ENCODE assay signal across 10 cellular contexts in genomic region chr1:7827134-7827955, GRCh38. TPM values are rescaled to one million over a fixed set of nuclear protein-coding genes. Genes with fewer than 3 reads are reported as not detected.
A peak's percentile ranks its signal among the peaks of the same experiment; 100 is the strongest.
DNase-seq lines count a peak whose midpoint lies in the region; ATAC-seq and TF ChIP-seq lines count a peak whose summit lies in the region.
"Had no signal": no experiment of that assay in that cellular context is flagged by ENCODE, and none has a peak within 500 bp of the region (broad histone marks: within the 10 kb centered on the region; RNA-seq: fewer than 3 reads in every experiment).

No MANE protein-coding gene starts in this region.

- H3K4me1 Mint-ChIP-seq in activated naive CD8-positive, alpha-beta T cell treated with anti-CD3 and anti-CD28 coated beads for 36 hours = peaks cover 13% of the 10 kb centered on the region
- peaks cover 0 to 5% of the 10 kb centered on the region in 2 donors for H3K4me1 Mint-ChIP-seq in natural killer cell treated with Interleukin-12 subunit alpha and Interleukin-12 subunit beta and Interleukin-15 and Interleukin-18, amount 100 ng/mL, for 72 hours (ENCODE audit: low read depth in 2 of 2)

- H3K27ac Mint-ChIP-seq in activated naive CD8-positive, alpha-beta T cell treated with anti-CD3 and anti-CD28 coated beads for 36 hours = peak overlapping the region; percentile 84
- H3K27ac Mint-ChIP-seq in natural killer cell treated with Interleukin-12 subunit alpha and Interleukin-12 subunit beta and Interleukin-15 and Interleukin-18, amount 100 ng/mL, for 72 hours = peak overlapping the region; percentile 61 to 88

- H3K9ac ChIP-seq in NT2/D1 (ENCODE audit: insufficient read length, low read depth) (no peak overlapping the region), PC-3 (ENCODE audit: low read length) (no peak overlapping the region)

- DNase-seq in AG04450 (ENCODE audit: low read depth, low spot score) = no peak
- peak; percentile 2 for DNase-seq in NT2/D1 (ENCODE audit: low read depth, low spot score)
- DNase-seq in activated naive CD8-positive, alpha-beta T cell treated with anti-CD3 and anti-CD28 coated beads for 36 hours = peak; percentile 24
- peak; percentile 59 for DNase-seq in natural killer cell treated with Interleukin-12 subunit alpha and Interleukin-12 subunit beta and Interleukin-15 and Interleukin-18, amount 100 ng/mL, for 72 hours (ENCODE audit: low spot score)
- DNase-seq in A673 (ENCODE audit: low spot score) = no peak
- DNase-seq in hippocampal formation (lab: John Stamatoyannopoulos, UW) = no peak
- DNase-seq in ascending aorta (ENCODE audit: low spot score in 2 of 2) = no peak
- DNase-seq in PC-3 = no peak

- no peak overlapping the region for H3K4me2 ChIP-seq in PC-3 (ENCODE audit: low read length)

- no peaks in the 10 kb centered on the region for H3K4me1 ChIP-seq in NT2/D1 (ENCODE audit: insufficient read depth, insufficient read length)
- H3K4me1 ChIP-seq in A673 (ENCODE audit: insufficient read depth, low read length, poor library complexity, severe bottlenecking) = no peaks in the 10 kb centered on the region
- H3K4me1 ChIP-seq in ascending aorta = no peaks in the 10 kb centered on the region
- H3K4me1 ChIP-seq in PC-3 (ENCODE audit: insufficient read depth, low read length) = no peaks in the 10 kb centered on the region

- peak overlapping the region; percentile 47 for H3K4me3 ChIP-seq in AG04450 (ENCODE audit: low read depth, low read length)
- H3K4me3 ChIP-seq in NT2/D1 (ENCODE audit: insufficient read length, low read depth) = no peak overlapping the region
- no peak overlapping the region for H3K4me3 ChIP-seq in A673 (ENCODE audit: low read depth, low read length, poor library complexity, severe bottlenecking)
- peak overlapping the region in 1 of 2 donors; percentile 37 for H3K4me3 ChIP-seq in ascending aorta
- H3K4me3 ChIP-seq in PC-3 (ENCODE audit: low read length) = no peak overlapping the region

- H3K27me3 Mint-ChIP-seq in activated naive CD8-positive, alpha-beta T cell treated with anti-CD3 and anti-CD28 coated beads for 36 hours = no peaks in the 10 kb centered on the region
- no peaks in the 10 kb centered on the region for H3K27me3 Mint-ChIP-seq in natural killer cell treated with Interleukin-12 subunit alpha and Interleukin-12 subunit beta and Interleukin-15 and Interleukin-18, amount 100 ng/mL, for 72 hours

- CTCF ChIA-PET in AG04450 (lab: Charles Lee) = interaction anchor here (1.0 kb wide), 1 partner anchor 19 kb away, joined by 3 read pairs; no protein-coding TSS in a partner anchor
- CTCF ChIA-PET in A673 (lab: Charles Lee) = no interaction called here
- CTCF ChIA-PET in PC-3 (lab: Charles Lee) = no interaction called here

- no peaks in the 10 kb centered on the region for H3K79me2 ChIP-seq in PC-3 (ENCODE audit: low read length)

- H3K9me2 ChIP-seq in PC-3 (replicated peaks; ENCODE audit: low read length) = no peaks in the 10 kb centered on the region

- peak; percentile 20 to 81 for ATAC-seq in natural killer cell treated with Interleukin-12 subunit alpha and Interleukin-12 subunit beta and Interleukin-15 and Interleukin-18, amount 100 ng/mL, for 72 hours
- no peak for ATAC-seq in PC-3
- ATAC-seq: Panc1 had no signal

- TF ChIP-seq CTCF in AG04450 (IDR thresholded peaks at IDR 0.05; ENCODE audit: low read depth, low read length) (no peak), A673 (conservative IDR thresholded peaks at IDR 0.05; ENCODE audit: low read depth, low read length) (no peak), ascending aorta (IDR thresholded peaks at IDR 0.05) (no peak), PC-3 (conservative IDR thresholded peaks at IDR 0.05; ENCODE audit: low read depth, low read length) (no peak)

- H3K9me3 Mint-ChIP-seq in activated naive CD8-positive, alpha-beta T cell treated with anti-CD3 and anti-CD28 coated beads for 36 hours = no peaks in the 10 kb centered on the region
- no peaks in the 10 kb centered on the region for H3K9me3 Mint-ChIP-seq in natural killer cell treated with Interleukin-12 subunit alpha and Interleukin-12 subunit beta and Interleukin-15 and Interleukin-18, amount 100 ng/mL, for 72 hours

- H3K4me3 Mint-ChIP-seq in activated naive CD8-positive, alpha-beta T cell treated with anti-CD3 and anti-CD28 coated beads for 36 hours = peak overlapping the region; percentile 85
- peak overlapping the region; percentile 71 for H3K4me3 Mint-ChIP-seq in natural killer cell treated with Interleukin-12 subunit alpha and Interleukin-12 subunit beta and Interleukin-15 and Interleukin-18, amount 100 ng/mL, for 72 hours

- H3K27ac ChIP-seq in AG04450 (ENCODE audit: low read depth, low read length) (no peak overlapping the region), A673 (ENCODE audit: low read depth, low read length, poor library complexity, severe bottlenecking) (no peak overlapping the region), ascending aorta (peak overlapping the region in 1 of 2 donors; percentile 21), PC-3 (ENCODE audit: low read length) (no peak overlapping the region)

- H3K9me3 ChIP-seq in AG04450 (ENCODE audit: control insufficient read depth, insufficient read depth, low read length) = no peaks in the 10 kb centered on the region; the same call in 1 of the 2 replicates
- no peaks in the 10 kb centered on the region for H3K9me3 ChIP-seq in NT2/D1 (ENCODE audit: insufficient read depth, low read length)
- H3K9me3 ChIP-seq in A673 (ENCODE audit: low read depth, low read length, poor library complexity, severe bottlenecking) = no peaks in the 10 kb centered on the region
- H3K9me3 ChIP-seq in ascending aorta = no peaks in the 10 kb centered on the region
- no peaks in the 10 kb centered on the region for H3K9me3 ChIP-seq in PC-3 (ENCODE audit: low read length)

- intact Hi-C loops in A673 (cut with micrococcal nuclease; ENCODE audit: unreplicated experiment) = no loop called here
- intact Hi-C loops in ascending aorta (cut with DNase I) = loop anchor here (5.0 kb wide), 1 partner anchor 75 kb away; no protein-coding TSS in a partner anchor
- intact Hi-C loops in PC-3 (cut with micrococcal nuclease) = no loop called here

- POLR2A ChIA-PET in AG04450 (lab: Yijun Ruan, JAX) (interaction anchor here (0.6 kb wide), 1 partner anchor 18 kb away, joined by 7 read pairs; no protein-coding TSS in a partner anchor), A673 (lab: Charles Lee; ENCODE audit: low non-redundant PET) (no interaction called here), PC-3 (lab: Charles Lee; ENCODE audit: unreplicated experiment) (no interaction called here)

- H3K27me3 ChIP-seq in AG04450 (ENCODE audit: control insufficient read depth, insufficient read depth, low read length) = no peaks in the 10 kb centered on the region
- H3K27me3 ChIP-seq in NT2/D1 (ENCODE audit: insufficient read depth, insufficient read length) = no peaks in the 10 kb centered on the region
- H3K27me3 ChIP-seq in A673 (replicated peaks; ENCODE audit: insufficient read depth, low read depth, low read length, poor library complexity) = no peaks in the 10 kb centered on the region
- H3K27me3 ChIP-seq in ascending aorta = no peaks in the 10 kb centered on the region
- no peaks in the 10 kb centered on the region for H3K27me3 ChIP-seq in PC-3 (ENCODE audit: low read length)

- peaks cover 14% of the 10 kb centered on the region for H3K36me3 Mint-ChIP-seq in activated naive CD8-positive, alpha-beta T cell treated with anti-CD3 and anti-CD28 coated beads for 36 hours
- H3K36me3 Mint-ChIP-seq in natural killer cell treated with Interleukin-12 subunit alpha and Interleukin-12 subunit beta and Interleukin-15 and Interleukin-18, amount 100 ng/mL, for 72 hours = peaks cover 4% of the 10 kb centered on the region

- no peaks in the 10 kb centered on the region for H4K20me1 ChIP-seq in PC-3 (ENCODE audit: low read length)

- H2AFZ ChIP-seq in PC-3 (ENCODE audit: low read length) = no peak overlapping the region

- H3F3A ChIP-seq in PC-3 (ENCODE audit: low read length, unreplicated experiment) = no peaks in the 10 kb centered on the region

- BruUV-seq in A673 (replicated peaks; lab: Mats Ljungman, UMichigan) = no TSS peak
- no TSS peak for BruUV-seq in PC-3 (replicated peaks; lab: Mats Ljungman, UMichigan)

- H3K36me3 ChIP-seq in NT2/D1 (ENCODE audit: insufficient read depth, insufficient read length, low read length) (no peaks in the 10 kb centered on the region), A673 (ENCODE audit: insufficient read depth, low read length, poor library complexity, severe bottlenecking) (no peaks in the 10 kb centered on the region), ascending aorta (peaks cover 32 to 79% of the 10 kb centered on the region in 2 donors), PC-3 (ENCODE audit: low read depth, low read length) (no peaks in the 10 kb centered on the region)

RNA-seq across cellular contexts. Expression of gene UTS2, which starts 25.5 kb away (rescaled TPM):
- polyA plus RNA-seq in AG04450 (2011; rRNA removed) = 0.06 TPM in 1 of 2 replicates, not detected in the other
- polyA minus RNA-seq in AG04450 (2011; rRNA and poly(A)+ RNA removed) = not detected in 2 replicates
- under 1 TPM; 0.19 to 0.74 TPM for total RNA-seq in activated naive CD8-positive, alpha-beta T cell treated with anti-CD3 and anti-CD28 coated beads for 36 hours
- under 1 TPM; 0.70 to 0.78 TPM for total RNA-seq in natural killer cell treated with Interleukin-12 subunit alpha and Interleukin-12 subunit beta and Interleukin-15 and Interleukin-18, amount 100 ng/mL, for 72 hours
- 13.8 and 31.0 TPM in 2 replicates for total RNA-seq in A673 (2021)
- total RNA-seq in ascending aorta = not detected
- total RNA-seq in PC-3 (2014; rRNA removed) = not detected in 2 replicates
- total RNA-seq: renal cortical epithelial cell had no signal

RNA-seq across cellular contexts. Expression of gene PER3, which starts 43.3 kb away (rescaled TPM):
- 8.3 and 9.1 TPM in 2 replicates for polyA plus RNA-seq in AG04450 (2011; rRNA removed)
- 10.3 and 13.2 TPM in 2 replicates for polyA minus RNA-seq in AG04450 (2011; rRNA and poly(A)+ RNA removed)
- 1 to 10 TPM; 4.6 to 4.9 TPM for total RNA-seq in activated naive CD8-positive, alpha-beta T cell treated with anti-CD3 and anti-CD28 coated beads for 36 hours
- 1 to 10 TPM; 1.6 to 3.7 TPM for total RNA-seq in natural killer cell treated with Interleukin-12 subunit alpha and Interleukin-12 subunit beta and Interleukin-15 and Interleukin-18, amount 100 ng/mL, for 72 hours
- total RNA-seq in A673 (2021) (4.1 and 7.5 TPM in 2 replicates), ascending aorta (8.1 TPM), PC-3 (2014; rRNA removed) (4.3 and 5.4 TPM in 2 replicates)

RNA-seq across cellular contexts. Expression of gene VAMP3, which starts 56.2 kb away (rescaled TPM):
- 154 and 177 TPM in 2 replicates for polyA plus RNA-seq in AG04450 (2011; rRNA removed)
- polyA minus RNA-seq in AG04450 (2011; rRNA and poly(A)+ RNA removed) = 60.8 and 78.7 TPM in 2 replicates
- total RNA-seq in activated naive CD8-positive, alpha-beta T cell treated with anti-CD3 and anti-CD28 coated beads for 36 hours = 10 to 100 TPM; 15.1 to 18.5 TPM
- 10 to 100 TPM; 30.0 to 31.9 TPM for total RNA-seq in natural killer cell treated with Interleukin-12 subunit alpha and Interleukin-12 subunit beta and Interleukin-15 and Interleukin-18, amount 100 ng/mL, for 72 hours
- total RNA-seq in A673 (2021) (65.2 and 76.2 TPM in 2 replicates), ascending aorta (79.1 TPM), PC-3 (2014; rRNA removed) (64.2 and 67.2 TPM in 2 replicates)

Comparison
In these comparisons a context has a peak if more than half of its experiments do, and no peak if none do; other contexts are left out.
1. DNase-seq: peak in NT2/D1 (single experiment), activated naive CD8-positive, alpha-beta T cell treated with anti-CD3 and anti-CD28 coated beads for 36 hours (single experiment) and natural killer cell treated with Interleukin-12 subunit alpha and Interleukin-12 subunit beta and Interleukin-15 and Interleukin-18, amount 100 ng/mL, for 72 hours (single experiment); none in AG04450 (single experiment), A673 (single experiment), hippocampal formation (0 of 2), ascending aorta (0 of 2) and PC-3 (single experiment).